27 cellular contexts compared by ENCODE assay signal in the genomic region with DNA sequence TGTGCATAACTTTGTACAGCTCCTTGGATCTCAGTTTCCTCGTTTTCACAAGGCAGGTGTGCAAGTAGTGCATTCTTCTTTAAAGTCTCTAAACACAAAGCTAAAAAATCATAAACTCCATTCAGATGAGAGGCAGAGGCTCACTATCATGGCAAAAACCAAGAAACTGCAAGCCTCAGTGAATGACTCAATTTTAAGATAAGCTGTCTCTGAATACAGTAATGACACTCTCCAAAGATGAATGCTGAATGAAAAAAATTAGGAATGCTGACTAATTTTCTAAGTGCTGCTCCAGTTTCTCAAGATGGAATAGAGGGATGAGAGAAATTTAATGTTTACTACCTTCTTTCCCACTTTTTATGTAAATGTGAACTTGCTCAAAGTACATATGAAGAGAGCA. TPM values are rescaled to one million over a fixed set of nuclear protein-coding genes. Genes with fewer than 3 reads are reported as not detected.
A peak's percentile ranks its signal among the peaks of the same experiment; 100 is the strongest.
DNase-seq lines count a peak whose midpoint lies in the region; ATAC-seq, FAIRE-seq and TF ChIP-seq lines count a peak whose summit lies in the region.
"Had no signal": no experiment of that assay in that cellular context is flagged by ENCODE, and none has a peak within 500 bp of the region (broad histone marks: within the 10 kb centered on the region; RNA-seq: fewer than 3 reads in every experiment).

No MANE protein-coding gene starts in this region.

- peaks cover 6% of the 10 kb centered on the region for H3K4me1 Mint-ChIP-seq in chondrocyte (ENCODE audit: low read depth)
- peaks cover 12% of the 10 kb centered on the region for H3K4me1 Mint-ChIP-seq in mesothelial cell of epicardium
- peaks cover 2% of the 10 kb centered on the region for H3K4me1 Mint-ChIP-seq in CD14-positive monocyte
- H3K4me1 Mint-ChIP-seq: stimulated activated naive CD8-positive, alpha-beta T cell treated with anti-CD3 and anti-CD28 coated beads, Interleukin-15, amount 100 ng/mL, for 72 hours had no signal

- H3K27me3 ChIP-seq in SK-N-SH (ENCODE audit: insufficient read depth): no peaks in the 10 kb centered on the region
- no peaks in the 10 kb centered on the region for H3K27me3 ChIP-seq in suprapubic skin
- H3K27me3 ChIP-seq: body of pancreas, colonic mucosa, transverse colon had no signal

- H3K27ac Mint-ChIP-seq in chondrocyte (ENCODE audit: unreplicated experiment) (peak overlapping the region; percentile 30), mesothelial cell of epicardium (peak overlapping the region; percentile 75), CD14-positive monocyte (no peak overlapping the region)
- H3K27ac Mint-ChIP-seq: activated naive CD8-positive, alpha-beta T cell; CD8-positive, alpha-beta T cell; stimulated activated naive CD8-positive, alpha-beta T cell treated with anti-CD3 and anti-CD28 coated beads, Interleukin-15, amount 100 ng/mL, for 72 hours; T-helper 2 cell treated with Interferon-gamma antibody and Interleukin-4, amounts not matched to agents 5 μg/mL and 100 μg/mL, for 36 hours had no signal

- H3K27me3 Mint-ChIP-seq in chondrocyte (ENCODE audit: low read depth) (no peaks in the 10 kb centered on the region), mesothelial cell of epicardium (ENCODE audit: low read depth) (no peaks in the 10 kb centered on the region), CD14-positive monocyte (ENCODE audit: low read depth in 3 of 3) (no peaks in the 10 kb centered on the region)
- H3K27me3 Mint-ChIP-seq: activated naive CD8-positive, alpha-beta T cell had no signal

- TF ChIP-seq CTCF in D721Med (IDR thresholded peaks at IDR 0.05; ENCODE audit: insufficient read depth, missing control alignments): no peak
- TF ChIP-seq CTCF in SK-N-SH (IDR thresholded peaks at IDR 0.05): no peak
- TF ChIP-seq CTCF in chondrocyte (IDR thresholded peaks at IDR 0.05): no peak
- no peak for TF ChIP-seq CTCF in mesothelial cell of epicardium (IDR thresholded peaks at IDR 0.05; ENCODE audit: unreplicated experiment)
- TF ChIP-seq CTCF in CD14-positive monocyte (IDR thresholded peaks at IDR 0.05): no peak
- TF ChIP-seq CTCF in suprapubic skin (IDR thresholded peaks at IDR 0.05): no peak

- no peak overlapping the region for H3K4me3 ChIP-seq in SK-N-SH (ENCODE audit: low read depth in 2 of 2, low read length in 1 of 2)
- H3K4me3 ChIP-seq in suprapubic skin: no peak overlapping the region
- H3K4me3 ChIP-seq: body of pancreas, colonic mucosa, mucosa of descending colon, transverse colon had no signal

- H3K27ac ChIP-seq in SK-N-SH (ENCODE audit: low read depth in 2 of 2, low read length in 1 of 2): peak overlapping the region in 1 of 2 experiments; percentile 18; a peak in 1 of 4 replicates
- no peak overlapping the region for H3K27ac ChIP-seq in suprapubic skin
- H3K27ac ChIP-seq: body of pancreas, colonic mucosa, transverse colon had no signal

- H4K20me1 ChIP-seq in SK-N-SH (ENCODE audit: insufficient read depth): no peaks in the 10 kb centered on the region

- H3K4me2 ChIP-seq in SK-N-SH: no peak overlapping the region

- POLR2A ChIA-PET in SK-N-SH (lab: Yijun Ruan, JAX): no interaction called here

- no peaks in the 10 kb centered on the region for H3K36me3 Mint-ChIP-seq in chondrocyte (ENCODE audit: low read depth)
- peaks cover 14% of the 10 kb centered on the region for H3K36me3 Mint-ChIP-seq in mesothelial cell of epicardium
- peaks cover 7 to 8% of the 10 kb centered on the region in 2 donors for H3K36me3 Mint-ChIP-seq in CD14-positive monocyte
- H3K36me3 Mint-ChIP-seq: activated naive CD8-positive, alpha-beta T cell; CD8-positive, alpha-beta T cell had no signal

- intact Hi-C loops in CD14-positive monocyte (cut with micrococcal nuclease): no loop called here

- H3K9me3 Mint-ChIP-seq in chondrocyte (ENCODE audit: low read depth) (no peaks in the 10 kb centered on the region), mesothelial cell of epicardium (no peaks in the 10 kb centered on the region), CD14-positive monocyte (peaks cover 0 to 3% (median 0%) of the 10 kb centered on the region in 7 donors)
- H3K9me3 Mint-ChIP-seq: CD8-positive, alpha-beta T cell; stimulated activated naive CD8-positive, alpha-beta T cell treated with anti-CD3 and anti-CD28 coated beads, Interleukin-15, amount 100 ng/mL, for 72 hours; T-helper 2 cell treated with Interferon-gamma antibody and Interleukin-4, amounts not matched to agents 5 μg/mL and 100 μg/mL, for 36 hours had no signal

- CTCF ChIA-PET in SK-N-SH (lab: Yijun Ruan, JAX): interaction anchor here (0.6 to 1.4 kb wide), 4 partner anchors 12 to 55 kb away, joined by 3 to 4 read pairs (median 3); no protein-coding TSS in a partner anchor

- H3K9me3 ChIP-seq in SK-N-SH: no peaks in the 10 kb centered on the region
- H3K9me3 ChIP-seq in suprapubic skin: no peaks in the 10 kb centered on the region
- H3K9me3 ChIP-seq: body of pancreas, colonic mucosa, mucosa of descending colon, transverse colon had no signal

- H3K9ac ChIP-seq in SK-N-SH: no peak overlapping the region

- no peak for ATAC-seq in GM19023 (IDR thresholded peaks at IDR 0.05; ENCODE audit: unreplicated experiment)
- ATAC-seq: body of pancreas; CD8-positive, alpha-beta T cell; mucosa of descending colon; stimulated activated naive CD8-positive, alpha-beta T cell treated with anti-CD3 and anti-CD28 coated beads, Interleukin-15, amount 100 ng/mL, for 72 hours had no signal

- H3K4me3 Mint-ChIP-seq in chondrocyte (ENCODE audit: unreplicated experiment): no peak overlapping the region
- H3K4me3 Mint-ChIP-seq in mesothelial cell of epicardium: no peak overlapping the region
- H3K4me3 Mint-ChIP-seq in CD14-positive monocyte: no peak overlapping the region
- H3K4me3 Mint-ChIP-seq: activated naive CD8-positive, alpha-beta T cell; CD8-positive, alpha-beta T cell; H9; stimulated activated naive CD8-positive, alpha-beta T cell treated with anti-CD3 and anti-CD28 coated beads, Interleukin-15, amount 100 ng/mL, for 72 hours; T-helper 2 cell treated with Interferon-gamma antibody and Interleukin-4, amounts not matched to agents 5 μg/mL and 100 μg/mL, for 36 hours had no signal

- H3K4me1 ChIP-seq in SK-N-SH (ENCODE audit: control insufficient read depth in 1 of 2, insufficient read depth in 2 of 2, low read depth in 1 of 2, low read length in 1 of 2) (peaks cover 0 to 9% of the 10 kb centered on the region in 2 experiments; a peak in 2 of 4 replicates), suprapubic skin (peaks cover 4% of the 10 kb centered on the region)
- H3K4me1 ChIP-seq: body of pancreas, colonic mucosa had no signal

- DNase-seq in D721Med (ENCODE audit: insufficient read length, low spot score) (no peak), SK-N-SH (no peak), chondrocyte (ENCODE audit: low spot score) (no peak), mesothelial cell of epicardium (ENCODE audit: low spot score in 2 of 2, unreplicated experiment in 2 of 2) (no peak), NOMO-1 (lab: John Stamatoyannopoulos, UW; ENCODE audit: unreplicated experiment in 2 of 2) (no peak), CD14-positive monocyte (ENCODE audit: low spot score) (no peak), suprapubic skin (ENCODE audit: low spot score in 2 of 2) (no peak)
- DNase-seq: activated CD4-positive, alpha-beta T cell treated with anti-CD3 and anti-CD28 coated beads, Interleukin-2, amount 50 U/mL, for 4 hours; activated CD8-positive, alpha-beta memory T cell treated with anti-CD3 and anti-CD28 coated beads, Interleukin-2, amount 50 U/mL, for 48 hours; AML-193; body of pancreas; CD8-positive, alpha-beta T cell; colonic mucosa; effector memory CD4-positive, alpha-beta T cell; H9; islet precursor cell; mucosa of descending colon; NCI-H1694 treated with DMSO at 0.1 percent for 48 hours; RPMI8226; stimulated activated naive CD8-positive, alpha-beta T cell treated with anti-CD3 and anti-CD28 coated beads, Interleukin-15, amount 100 ng/mL, for 72 hours; transverse colon had no signal

- no peak overlapping the region for H2AFZ ChIP-seq in SK-N-SH (ENCODE audit: low read depth)

- peak; percentile 48 for FAIRE-seq in D721Med (lab: Jason Lieb, UNC)
- FAIRE-seq: A204.1, G401.6 had no signal

- no peaks in the 10 kb centered on the region for H3F3A ChIP-seq in SK-N-SH (replicated peaks; ENCODE audit: insufficient read depth)

- TF ChIP-seq EP300 in SK-N-SH (IDR thresholded peaks at IDR 0.05; ENCODE audit: borderline replicate concordance in 1 of 2, low read depth in 1 of 2, low read length in 1 of 2) (no peak), suprapubic skin (IDR thresholded peaks at IDR 0.05) (no peak)

- TF ChIP-seq RAD21 in SK-N-SH (IDR thresholded peaks at IDR 0.05; ENCODE audit: low read length): no peak

- WGBS in SK-N-SH (ENCODE audit: low lambda C conversion rate): 64% methylated on average over 1 of the region's 1 CpG
- 66% methylated on average over 1 of the region's 1 CpG for WGBS in suprapubic skin

- H3K79me2 ChIP-seq in SK-N-SH (ENCODE audit: insufficient read depth): 0 out of 2 replicates have a peak, but pooled peaks cover 1% of the 10 kb centered on the region

- no peak for TF ChIP-seq POLR2A in suprapubic skin (IDR thresholded peaks at IDR 0.05)

- H3K36me3 ChIP-seq in SK-N-SH (replicated peaks in 1 of 2; ENCODE audit: control insufficient read depth in 1 of 2, insufficient read depth in 2 of 2, low read length in 1 of 2): peaks cover 0 to 3% of the 10 kb centered on the region in 2 experiments
- no peaks in the 10 kb centered on the region for H3K36me3 ChIP-seq in suprapubic skin
- H3K36me3 ChIP-seq: colonic mucosa, transverse colon had no signal

- H3K9me2 ChIP-seq in SK-N-SH: no peaks in the 10 kb centered on the region

TF ChIP-seq in SK-N-SH, 30 proteins besides CTCF, POLR2A, EP300 and RAD21 (continues in another document):
- no peak for TF ChIP-seq POLR2AphosphoS5 (IDR thresholded peaks at IDR 0.05; ENCODE audit: low read depth, low read length)
- peak; percentile 25; the same call in 1 of the 2 replicates for TF ChIP-seq FOSL2 (IDR thresholded peaks at IDR 0.05; ENCODE audit: borderline replicate concordance, low read depth)
- TF ChIP-seq SMC3 (IDR thresholded peaks at IDR 0.05; ENCODE audit: low read depth, low read length): no peak
- no peak for TF ChIP-seq FOXJ3 (CRISPR knock-in tag; IDR thresholded peaks at IDR 0.05)
- no peak for TF ChIP-seq FOXM1 (IDR thresholded peaks at IDR 0.05; ENCODE audit: low read depth)
- TF ChIP-seq, protein P1, sequence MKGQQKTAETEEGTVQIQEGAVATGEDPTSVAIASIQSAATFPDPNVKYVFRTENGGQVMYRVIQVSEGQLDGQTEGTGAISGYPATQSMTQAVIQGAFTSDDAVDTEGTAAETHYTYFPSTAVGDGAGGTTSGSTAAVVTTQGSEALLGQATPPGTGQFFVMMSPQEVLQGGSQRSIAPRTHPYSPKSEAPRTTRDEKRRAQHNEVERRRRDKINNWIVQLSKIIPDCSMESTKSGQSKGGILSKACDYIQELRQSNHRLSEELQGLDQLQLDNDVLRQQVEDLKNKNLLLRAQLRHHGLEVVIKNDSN (IDR thresholded peaks at IDR 0.05; ENCODE audit: borderline replicate concordance, low read depth): no peak

RNA-seq across cellular contexts. Expression of a gene that starts 17.2 kb away (rescaled TPM):
- polyA plus RNA-seq in SK-N-SH (2012; rRNA removed): 2.8 and 3.1 TPM in 2 replicates
- polyA plus RNA-seq in SK-N-SH (2012; cell fraction: cytosol; rRNA removed): 6.0 and 7.1 TPM in 2 replicates
- 2.9 and 4.8 TPM in 2 replicates for polyA plus RNA-seq in SK-N-SH (2012; cell fraction: nucleus; rRNA removed)
- 9.8 to 23.3 TPM (median 12.2 TPM) in 3 replicates for total RNA-seq in chondrocyte
- total RNA-seq in mesothelial cell of epicardium: 42.0 to 49.9 TPM (median 46.3 TPM) in 3 replicates
- under 1 TPM; 0.09 to 0.12 TPM for polyA plus RNA-seq in CD14-positive monocyte
- total RNA-seq in suprapubic skin: 1 to 10 TPM; 1.8 to 3.4 (median 2.2) TPM
- total RNA-seq: LHCN-M2 had no signal

Comparison
In these comparisons a context has a peak if more than half of its experiments do, and no peak if none do; other contexts are left out.
1. H3K27ac Mint-ChIP-seq: peak in chondrocyte (single experiment) and mesothelial cell of epicardium (single experiment); none in CD14-positive monocyte (0 of 7).